ENCODE assay signal across 8 cellular contexts in the genomic region with DNA sequence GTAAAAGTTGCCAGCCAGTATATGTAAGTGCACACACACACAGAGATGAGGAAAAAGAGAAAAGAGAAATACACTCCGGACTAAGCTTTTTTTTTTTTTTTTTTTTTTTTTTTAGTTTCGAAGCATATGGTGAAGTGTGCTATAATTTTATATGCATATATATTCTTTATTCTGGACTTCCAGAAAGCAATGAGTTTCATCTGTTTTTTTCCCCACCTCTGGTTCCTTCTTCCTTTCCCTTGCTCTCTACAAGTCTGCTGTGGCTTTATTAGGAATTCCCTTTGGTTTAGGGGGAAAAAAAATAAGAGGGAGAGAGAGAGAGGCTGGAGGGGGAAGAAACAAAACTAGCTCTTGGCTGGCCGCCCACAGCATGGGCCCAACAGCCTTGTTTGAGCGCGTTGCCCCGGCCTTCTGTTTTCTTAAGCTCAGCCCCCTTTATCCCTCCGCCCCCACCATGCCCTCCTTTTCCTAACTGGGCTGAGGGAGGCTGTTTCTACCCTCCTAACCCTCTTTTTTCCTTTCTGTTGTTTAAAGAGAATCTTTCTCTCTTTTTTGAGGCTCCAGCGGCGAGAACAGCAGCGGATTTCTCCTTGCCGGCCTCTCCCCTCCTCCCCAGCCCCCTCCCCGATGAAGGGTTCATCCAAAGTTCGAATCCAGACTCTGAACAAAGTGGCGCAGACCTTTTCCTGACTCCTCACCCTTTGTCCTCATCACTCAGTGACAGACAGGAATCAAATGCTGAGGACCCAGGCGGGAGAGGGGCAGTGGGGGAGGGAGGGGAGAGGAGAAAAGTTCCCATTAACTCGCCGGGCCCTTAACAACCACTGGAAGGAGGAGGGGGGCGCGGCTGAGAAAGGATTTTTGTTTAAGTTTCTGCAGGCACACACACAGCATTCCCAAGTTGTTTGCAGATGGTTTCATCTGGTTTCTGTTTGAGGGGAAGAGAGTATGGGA. TPM values are rescaled to one million over a fixed set of nuclear protein-coding genes. Genes with fewer than 3 reads are reported as not detected.
DNase-seq lines count a peak whose midpoint lies in the region; ATAC-seq and TF ChIP-seq lines count a peak whose summit lies in the region.

No MANE protein-coding gene starts in this region.

- TF ChIP-seq CTCF in BE2C (IDR thresholded peaks at IDR 0.05; ENCODE audit: low read depth, low read length) (no peak), fibroblast of the aortic adventitia (IDR thresholded peaks at IDR 0.05; ENCODE audit: insufficient read depth, low read length) (no peak), osteoblast (IDR thresholded peaks at IDR 0.05; ENCODE audit: extremely low read depth, low read depth, low read length) (no peak), PC-9 (conservative IDR thresholded peaks at IDR 0.05) (no peak)

- POLR2A ChIA-PET in PC-9 (lab: Charles Lee; ENCODE audit: unreplicated experiment) = no interaction called here

- DNase-seq in BE2C (peak; percentile 22), NCI-H446 (lab: John Stamatoyannopoulos, UW) (peak; percentile 67 to 86), fibroblast of the aortic adventitia (ENCODE audit: low read depth) (peak; percentile 84), osteoblast (ENCODE audit: insufficient read length, low spot score, missing footprints) (no peak), T-helper 17 cell (no peak), PC-9 (no peak)
- DNase-seq in stimulated activated naive CD4-positive, alpha-beta T cell (lab: John Stamatoyannopoulos, UW) = no peak

- H3K9me3 ChIP-seq in BE2C (no peaks in the 10 kb centered on the region), osteoblast (ENCODE audit: low read depth, low read length) (no peaks in the 10 kb centered on the region), T-helper 17 cell (ENCODE audit: control insufficient read depth, low read length, poor library complexity, severe bottlenecking) (no peaks in the 10 kb centered on the region), PC-9 (ENCODE audit: insufficient read depth, low read depth) (no peaks in the 10 kb centered on the region)

- H3K4me3 ChIP-seq in BE2C (ENCODE audit: low read depth, low read length) (no peak overlapping the region), fibroblast of the aortic adventitia (ENCODE audit: low read depth, low read length) (peak overlapping the region; percentile 42), osteoblast (ENCODE audit: insufficient read depth, low read length) (peak overlapping the region; percentile 61), PC-9 (no peak overlapping the region)

- H3K36me3 ChIP-seq in BE2C = no peaks in the 10 kb centered on the region
- H3K36me3 ChIP-seq in osteoblast (ENCODE audit: insufficient read depth, low read length) = no peaks in the 10 kb centered on the region
- no peaks in the 10 kb centered on the region for H3K36me3 ChIP-seq in PC-9 (ENCODE audit: low read depth)

- BruUV-seq in PC-9 (replicated peaks; lab: Mats Ljungman, UMichigan) = no TSS peak

- CTCF ChIA-PET in PC-9 (lab: Charles Lee) = interaction anchor here (0.6 kb wide), 1 partner anchor 17 kb away, joined by 3 read pairs; no protein-coding TSS in a partner anchor

- H3K27ac Mint-ChIP-seq in T-helper 17 cell = no peak overlapping the region

- no peak overlapping the region for H3K4me3 Mint-ChIP-seq in T-helper 17 cell

- H3K27ac ChIP-seq in osteoblast (ENCODE audit: low read depth, low read length) (no peak overlapping the region), PC-9 (no peak overlapping the region)

- H3K27me3 ChIP-seq in BE2C (no peaks in the 10 kb centered on the region), osteoblast (ENCODE audit: insufficient read depth, low read length) (no peaks in the 10 kb centered on the region), PC-9 (ENCODE audit: insufficient read depth, low read depth) (no peaks in the 10 kb centered on the region)

- ATAC-seq in T-helper 17 cell (no peak), HG03025 (IDR thresholded peaks at IDR 0.05; ENCODE audit: low FRiP score, unreplicated experiment) (no peak)

- peak overlapping the region; percentile 67 for H3K4me2 ChIP-seq in osteoblast (ENCODE audit: insufficient read depth, low read length)
- no peak overlapping the region for H3K4me2 ChIP-seq in PC-9

- H4K20me1 ChIP-seq in osteoblast (ENCODE audit: insufficient read depth, low read length) = no peaks in the 10 kb centered on the region
- H4K20me1 ChIP-seq in PC-9 (ENCODE audit: insufficient read depth) = no peaks in the 10 kb centered on the region

- H3K79me2 ChIP-seq in osteoblast (ENCODE audit: insufficient read depth, low read length) (no peaks in the 10 kb centered on the region), PC-9 (ENCODE audit: low read depth) (peaks cover 14% of the 10 kb centered on the region)

- no peaks in the 10 kb centered on the region for H3K9me2 ChIP-seq in PC-9 (ENCODE audit: insufficient read depth)

- H3F3A ChIP-seq in PC-9 (ENCODE audit: insufficient read depth, low read depth) = peaks cover 15% of the 10 kb centered on the region; the same call in 1 of the 2 replicates

- H3K4me1 ChIP-seq in BE2C (no peaks in the 10 kb centered on the region), osteoblast (ENCODE audit: insufficient read depth, low read length) (peaks cover 4% of the 10 kb centered on the region), PC-9 (replicated peaks; ENCODE audit: insufficient read depth) (peaks cover 38% of the 10 kb centered on the region)

- H2AFZ ChIP-seq in osteoblast (ENCODE audit: low read length) = peak overlapping the region; percentile 73
- no peak overlapping the region for H2AFZ ChIP-seq in PC-9

- H3K4me1 Mint-ChIP-seq in T-helper 17 cell = no peaks in the 10 kb centered on the region

- peaks cover 6% of the 10 kb centered on the region for H3K27me3 Mint-ChIP-seq in T-helper 17 cell

- H3K36me3 Mint-ChIP-seq in T-helper 17 cell (ENCODE audit: low read depth) = no peaks in the 10 kb centered on the region

- intact Hi-C loops in PC-9 (cut with micrococcal nuclease; ENCODE audit: unreplicated experiment) = no loop called here

RNA-seq across cellular contexts. Expression of a gene that starts 29.7 kb away (rescaled TPM):
- polyA plus RNA-seq in BE2C (2012; ENCODE audit: insufficient read depth, insufficient read length, low read depth) = 25.9 TPM
- total RNA-seq in fibroblast of the aortic adventitia (ENCODE audit: low replicate concordance) = 66.1 and 95.6 TPM in 2 replicates
- 10.1 and 15.3 TPM in 2 replicates for total RNA-seq in osteoblast
- 10 to 100 TPM in 1 of 2 donors, under 1 TPM in 1; 0.80 to 16.6 TPM for total RNA-seq in T-helper 17 cell
- total RNA-seq in PC-9 (2021) = 44.5 and 57.7 TPM in 2 replicates

Comparison
In these comparisons a context has a peak if more than half of its experiments do, and no peak if none do; other contexts are left out.
1. DNase-seq: peak in BE2C (single experiment), NCI-H446 (2 of 2) and fibroblast of the aortic adventitia (single experiment); none in osteoblast (single experiment), T-helper 17 cell (0 of 3), PC-9 (0 of 2) and stimulated activated naive CD4-positive, alpha-beta T cell (0 of 6).
2. H3K4me3 ChIP-seq: peak in fibroblast of the aortic adventitia (single experiment) and osteoblast (single experiment); none in BE2C (single experiment) and PC-9 (single experiment).